In genomic region chr9:98168952-98169488, GRCh38 we compare ENCODE assay signal across 8 cellular contexts. TPM values are rescaled to one million over a fixed set of nuclear protein-coding genes. Genes with fewer than 3 reads are reported as not detected.
DNase-seq lines count a peak whose midpoint lies in the region; ATAC-seq, FAIRE-seq and TF ChIP-seq lines count a peak whose summit lies in the region.

No MANE protein-coding gene starts in this region.

- H3K27ac Mint-ChIP-seq in natural killer cell = peak overlapping the region; percentile 34 to 88

- CTCF ChIA-PET in Panc1 (lab: Charles Lee) = no interaction called here

- H3K27me3 Mint-ChIP-seq in natural killer cell (ENCODE audit: low read depth in 2 of 2) = no peaks in the 10 kb centered on the region

- no peaks in the 10 kb centered on the region for H3K27me3 ChIP-seq in Panc1 (ENCODE audit: control insufficient read depth, insufficient read depth, low read length)
- no peaks in the 10 kb centered on the region for H3K27me3 ChIP-seq in bronchial epithelial cell (ENCODE audit: control insufficient read depth, insufficient read depth, low read length)
- H3K27me3 ChIP-seq in ovary = no peaks in the 10 kb centered on the region

- intact Hi-C loops in Right ventricle myocardium inferior (cut with DNase I) (no loop called here), cardiac septum (cut with DNase I) (no loop called here), Panc1 (cut with micrococcal nuclease; ENCODE audit: unreplicated experiment) (no loop called here), natural killer cell (cut with micrococcal nuclease) (no loop called here), ovary (cut with DNase I) (no loop called here)

- H3K36me3 Mint-ChIP-seq in natural killer cell = no peaks in the 10 kb centered on the region

- ATAC-seq in Right ventricle myocardium inferior (peak; percentile 83), HG02943 (IDR thresholded peaks at IDR 0.05; ENCODE audit: low read depth, unreplicated experiment) (peak; percentile 88), Panc1 (peak; percentile 67), natural killer cell (peak; percentile 49 to 86 (median 66))

- POLR2A ChIA-PET in Panc1 (lab: Charles Lee) = no interaction called here

- in situ Hi-C loops in Panc1 (cut with HindIII; ENCODE audit: low pct_unique_long_range_greater_than_20kb, low sequenced_read_pairs) = no loop called here

- FAIRE-seq in bronchial epithelial cell (lab: Jason Lieb, UNC) = no peak

- H3K9me3 Mint-ChIP-seq in natural killer cell = no peaks in the 10 kb centered on the region

- no peak for TF ChIP-seq POLR2A in ovary (IDR thresholded peaks at IDR 0.05)

- no peak for TF ChIP-seq EP300 in ovary (IDR thresholded peaks at IDR 0.05)

- H3K9me3 ChIP-seq in Panc1 (ENCODE audit: control insufficient read depth, insufficient read depth, low read depth, low read length) (no peaks in the 10 kb centered on the region), ovary (no peaks in the 10 kb centered on the region)

- no peak for DNase-seq in Right ventricle myocardium inferior (ENCODE audit: missing footprints)
- no peak for DNase-seq in cardiac septum (ENCODE audit: low spot score)
- DNase-seq in Panc1 (ENCODE audit: low read depth, low spot score) = no peak
- peak; percentile 70 for DNase-seq in bronchial epithelial cell (ENCODE audit: low read depth)
- DNase-seq in natural killer cell = no peak
- no peak for DNase-seq in ovary
- no peak for DNase-seq in NCI-H1417 (lab: John Stamatoyannopoulos, UW)

- H3K27ac ChIP-seq in Panc1 (ENCODE audit: low read length) = no peak overlapping the region
- H3K27ac ChIP-seq in ovary = no peak overlapping the region

- BruUV-seq in Panc1 (replicated peaks; lab: Mats Ljungman, UMichigan) = no TSS peak

- no peaks in the 10 kb centered on the region for H3K36me3 ChIP-seq in Panc1 (ENCODE audit: control insufficient read depth, insufficient read depth, low read length)
- peaks cover 6% of the 10 kb centered on the region for H3K36me3 ChIP-seq in bronchial epithelial cell (ENCODE audit: control insufficient read depth, insufficient read depth, low read length)
- H3K36me3 ChIP-seq in ovary = no peaks in the 10 kb centered on the region

- no peak for TF ChIP-seq CTCF in Panc1 (IDR thresholded peaks at IDR 0.05)
- no peak for TF ChIP-seq CTCF in bronchial epithelial cell (IDR thresholded peaks at IDR 0.05; ENCODE audit: insufficient read depth, low read length, severe bottlenecking)
- no peak for TF ChIP-seq CTCF in natural killer cell (IDR thresholded peaks at IDR 0.05)
- TF ChIP-seq CTCF in ovary (IDR thresholded peaks at IDR 0.05) = no peak

- no peak overlapping the region for H3K4me3 Mint-ChIP-seq in natural killer cell

- H3K4me1 ChIP-seq in Panc1 (ENCODE audit: control insufficient read depth, insufficient read depth, low read length) (peaks cover 22% of the 10 kb centered on the region), ovary (ENCODE audit: insufficient read depth) (no peaks in the 10 kb centered on the region)

- 36 to 42% (median 38%) methylated on average over 14 of the region's 14 CpGs for WGBS in ovary, 3 donors

- no peak overlapping the region for H3K4me3 ChIP-seq in Panc1 (ENCODE audit: low read depth in 2 of 2, low read length in 2 of 2)
- no peak overlapping the region for H3K4me3 ChIP-seq in bronchial epithelial cell (ENCODE audit: low read depth, low read length)
- H3K4me3 ChIP-seq in ovary = no peak overlapping the region

- H3K4me1 Mint-ChIP-seq in natural killer cell = peaks cover 4 to 14% of the 10 kb centered on the region in 2 donors

RNA-seq across cellular contexts. Expression of gene CORO2A, which starts 23.4 kb away (rescaled TPM):
- 0.60 TPM for total RNA-seq in Right ventricle myocardium inferior
- 0.19 TPM for total RNA-seq in cardiac septum
- total RNA-seq in Panc1 (2021; ENCODE audit: unreplicated experiment) = 2.0 TPM
- polyA plus RNA-seq in Panc1 (2012; ENCODE audit: insufficient read length) = 3.3 TPM
- 22.1 and 34.7 TPM in 2 replicates for total RNA-seq in bronchial epithelial cell
- 1 to 10 TPM; 1.9 to 3.6 (median 2.3) TPM for total RNA-seq in natural killer cell
- total RNA-seq in ovary = 1 to 10 TPM in 4 of 7 donors, under 1 TPM in 3; 0.13 to 3.7 (median 1.2) TPM
- polyA plus RNA-seq in ovary = 1 to 10 TPM in 1 of 2 donors, under 1 TPM in 1; 0.33 to 1.9 TPM

RNA-seq across cellular contexts. Expression of gene TRIM14, which starts 50.0 kb away (rescaled TPM):
- total RNA-seq in Right ventricle myocardium inferior (5.1 TPM), cardiac septum (1.8 TPM), Panc1 (2021; ENCODE audit: unreplicated experiment) (9.7 TPM), bronchial epithelial cell (1.8 and 5.8 TPM in 2 replicates), natural killer cell (10 to 100 TPM; 45.1 to 66.5 (median 65.3) TPM), ovary (10 to 100 TPM in 1 of 7 donors, 1 to 10 TPM in 6; 3.6 to 12.2 (median 5.7) TPM)
- 9.1 TPM for polyA plus RNA-seq in Panc1 (2012; ENCODE audit: insufficient read length)
- polyA plus RNA-seq in ovary = 10 to 100 TPM in 1 of 2 donors, 1 to 10 TPM in 1; 2.3 to 24.0 TPM
